In the genomic region with DNA sequence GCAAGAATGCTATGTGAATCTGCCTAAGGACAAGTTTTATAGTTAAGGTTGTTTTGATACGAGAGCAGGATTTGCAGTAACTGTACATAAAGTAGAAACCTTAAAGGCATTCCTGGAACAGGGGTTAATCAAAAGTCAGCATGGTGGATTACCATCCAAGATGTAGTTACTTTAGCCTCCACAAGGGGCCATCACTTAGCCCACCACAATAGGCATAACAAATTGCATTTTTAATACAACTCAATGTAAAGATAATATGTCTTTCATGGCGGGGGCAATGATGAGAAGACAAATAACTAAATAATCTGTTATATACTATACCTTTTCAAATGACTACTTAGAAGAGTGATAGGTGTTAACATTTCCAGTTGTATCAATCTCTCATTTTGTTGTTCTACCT, we compare ENCODE assay signal across 18 cellular contexts.
DNase-seq lines count a peak whose midpoint lies in the region; ATAC-seq, FAIRE-seq and TF ChIP-seq lines count a peak whose summit lies in the region.
"Had no signal": no experiment of that assay in that cellular context is flagged by ENCODE, and none has a peak within 500 bp of the region (broad histone marks: within the 10 kb centered on the region; RNA-seq: fewer than 3 reads in every experiment).

No MANE protein-coding gene starts in this region.

- no peaks in the 10 kb centered on the region for H3K27me3 ChIP-seq in osteoblast (ENCODE audit: insufficient read depth, low read length)
- no peaks in the 10 kb centered on the region for H3K27me3 ChIP-seq in pancreas

- DNase-seq in DMS53 (lab: John Stamatoyannopoulos, UW): peak; percentile 36
- no peak for DNase-seq in DMS53 treated with DMSO at 0.1 percent for 48 hours (lab: John Stamatoyannopoulos, UW; ENCODE audit: unreplicated experiment)
- DNase-seq in NAMALWA (ENCODE audit: low spot score): peak; percentile 24
- peak; percentile 5 for DNase-seq in choroid plexus epithelial cell (ENCODE audit: low read depth)
- DNase-seq in osteoblast (ENCODE audit: insufficient read length, low spot score, missing footprints): no peak
- DNase-seq in pancreas: no peak
- DNase-seq in left colon: no peak
- DNase-seq: activated CD8-positive, alpha-beta T cell treated with anti-CD3 and anti-CD28 coated beads for 36 hours; effector memory CD4-positive, alpha-beta T cell; GF-D8; NCI-H1417; NCI-H774; stimulated activated CD4-positive, alpha-beta T cell treated with anti-CD3 and anti-CD28 coated beads, Interleukin-12 subunit alpha, Interleukin-12 subunit beta, amount 100 ng/mL, for 4 hours; T-cell had no signal

- H2AFZ ChIP-seq in osteoblast (ENCODE audit: low read length): no peak overlapping the region

- 85 to 89% methylated on average over 2 of the region's 2 CpGs for WGBS in pancreas, 2 donors

- no peak for FAIRE-seq in pancreas (lab: Jason Lieb, UNC)
- FAIRE-seq: A204.1 had no signal

- H3K36me3 ChIP-seq in osteoblast (ENCODE audit: insufficient read depth, low read length) (no peaks in the 10 kb centered on the region), pancreas (no peaks in the 10 kb centered on the region)

- no peaks in the 10 kb centered on the region for H3K79me2 ChIP-seq in osteoblast (ENCODE audit: insufficient read depth, low read length)

- H3K4me1 ChIP-seq in osteoblast (ENCODE audit: insufficient read depth, low read length) (no peaks in the 10 kb centered on the region), pancreas (no peaks in the 10 kb centered on the region)

- H3K4me3 ChIP-seq in choroid plexus epithelial cell (ENCODE audit: low read depth, low read length) (no peak overlapping the region), osteoblast (ENCODE audit: insufficient read depth, low read length) (no peak overlapping the region), pancreas (no peak overlapping the region)

- no peak overlapping the region for H3K4me2 ChIP-seq in osteoblast (ENCODE audit: insufficient read depth, low read length)

- intact Hi-C loops in pancreas (cut with DNase I) (no loop called here), left colon (cut with DNase I, micrococcal nuclease) (no loop called here)

- no peak overlapping the region for H3K27ac ChIP-seq in osteoblast (ENCODE audit: low read depth, low read length)
- no peak overlapping the region for H3K27ac ChIP-seq in pancreas
- H3K27ac ChIP-seq: HL-60 had no signal

- H4K20me1 ChIP-seq in osteoblast (ENCODE audit: insufficient read depth, low read length): no peaks in the 10 kb centered on the region

- TF ChIP-seq CTCF in choroid plexus epithelial cell (conservative IDR thresholded peaks at IDR 0.05; ENCODE audit: low read depth, low read length) (peak; percentile 38), osteoblast (IDR thresholded peaks at IDR 0.05; ENCODE audit: extremely low read depth, low read depth, low read length) (peak; percentile 7), pancreas (IDR thresholded peaks at IDR 0.05) (no peak)

- H3K9me3 ChIP-seq in osteoblast (ENCODE audit: low read depth, low read length) (no peaks in the 10 kb centered on the region), pancreas (no peaks in the 10 kb centered on the region)

- ATAC-seq in pancreas (no peak), left colon (no peak), HG02759 (IDR thresholded peaks at IDR 0.05; ENCODE audit: unreplicated experiment) (no peak)
- ATAC-seq: activated CD8-positive, alpha-beta T cell treated with anti-CD3 and anti-CD28 coated beads for 36 hours; activated naive CD4-positive, alpha-beta T cell treated with anti-CD3 and anti-CD28 coated beads, Interleukin-2, amount 50 U/mL, for 72 hours; T-cell had no signal

Comparison
In these comparisons a context has a peak if more than half of its experiments do, and no peak if none do; other contexts are left out.
1. DNase-seq: peak in DMS53 (single experiment), NAMALWA (single experiment) and choroid plexus epithelial cell (single experiment); none in DMS53 treated with DMSO at 0.1 percent for 48 hours (single experiment), osteoblast (single experiment), pancreas (0 of 6) and left colon (0 of 2).
2. CTCF ChIP-seq: peak in choroid plexus epithelial cell (single experiment) and osteoblast (single experiment); none in pancreas (0 of 4).